ENCODE assay signal across 9 cellular contexts in genomic region chr7:78530351-78530750, GRCh38.
DNase-seq lines count a peak whose midpoint lies in the region; ATAC-seq and TF ChIP-seq lines count a peak whose summit lies in the region.
"Had no signal": no experiment of that assay in that cellular context is flagged by ENCODE, and none has a peak within 500 bp of the region (broad histone marks: within the 10 kb centered on the region; RNA-seq: fewer than 3 reads in every experiment).

No MANE protein-coding gene starts in this region.

- H3K27me3 Mint-ChIP-seq in activated CD4-positive, alpha-beta memory T cell treated with anti-CD3 and anti-CD28 coated beads, Interleukin-2, amount 10 ng/mL, durations not matched to agents 7 days and 5 days: no peaks in the 10 kb centered on the region
- H3K27me3 Mint-ChIP-seq: activated CD8-positive, alpha-beta T cell treated with anti-CD3 and anti-CD28 coated beads for 36 hours had no signal

- POLR2A ChIA-PET in activated CD4-positive, alpha-beta memory T cell treated with anti-CD3 and anti-CD28 coated beads, Interleukin-2, amount 10 ng/mL, durations not matched to agents 7 days and 5 days (lab: Charles Lee): no interaction called here

- CTCF ChIA-PET in activated CD4-positive, alpha-beta memory T cell treated with anti-CD3 and anti-CD28 coated beads, Interleukin-2, amount 10 ng/mL, durations not matched to agents 7 days and 5 days (lab: Charles Lee): no interaction called here

- DNase-seq in AG08395 (ENCODE audit: low spot score) (peak; percentile 48), HS-27A (ENCODE audit: low read depth) (peak; percentile 45), SK-MEL-5 (ENCODE audit: low read depth, low spot score) (peak; percentile 88), foreskin fibroblast (peak; percentile 32 to 64), left colon (no peak)
- no peak for DNase-seq in activated CD4-positive, alpha-beta memory T cell treated with anti-CD3 and anti-CD28 coated beads, Interleukin-2, amount 10 ng/mL, durations not matched to agents 7 days and 5 days
- DNase-seq: activated CD8-positive, alpha-beta T cell treated with anti-CD3 and anti-CD28 coated beads for 36 hours had no signal

- no peak overlapping the region for H3K27ac Mint-ChIP-seq in activated CD4-positive, alpha-beta memory T cell treated with anti-CD3 and anti-CD28 coated beads, Interleukin-2, amount 10 ng/mL, durations not matched to agents 7 days and 5 days
- H3K27ac Mint-ChIP-seq: activated CD8-positive, alpha-beta T cell treated with anti-CD3 and anti-CD28 coated beads for 36 hours had no signal

- no peak overlapping the region for H3K4me3 ChIP-seq in foreskin fibroblast (ENCODE audit: low read depth in 1 of 2, low read length in 2 of 2)

- H3K36me3 Mint-ChIP-seq in activated CD4-positive, alpha-beta memory T cell treated with anti-CD3 and anti-CD28 coated beads, Interleukin-2, amount 10 ng/mL, durations not matched to agents 7 days and 5 days (ENCODE audit: low read depth): no peaks in the 10 kb centered on the region

- no peak overlapping the region for H3K4me3 Mint-ChIP-seq in activated CD4-positive, alpha-beta memory T cell treated with anti-CD3 and anti-CD28 coated beads, Interleukin-2, amount 10 ng/mL, durations not matched to agents 7 days and 5 days
- H3K4me3 Mint-ChIP-seq: activated CD8-positive, alpha-beta T cell treated with anti-CD3 and anti-CD28 coated beads for 36 hours had no signal

- in situ Hi-C loops in SK-MEL-5 (cut with HindIII; ENCODE audit: low pct_unique_long_range_greater_than_20kb, low sequenced_read_pairs): no loop called here

- no peaks in the 10 kb centered on the region for H3K9me3 Mint-ChIP-seq in activated CD4-positive, alpha-beta memory T cell treated with anti-CD3 and anti-CD28 coated beads, Interleukin-2, amount 10 ng/mL, durations not matched to agents 7 days and 5 days
- H3K9me3 Mint-ChIP-seq: activated CD8-positive, alpha-beta T cell treated with anti-CD3 and anti-CD28 coated beads for 36 hours had no signal

- ATAC-seq in GM21528 (IDR thresholded peaks at IDR 0.05; ENCODE audit: low FRiP score, unreplicated experiment): no peak
- no peak for ATAC-seq in left colon
- ATAC-seq in GM19395 (IDR thresholded peaks at IDR 0.05; ENCODE audit: unreplicated experiment): no peak
- ATAC-seq: activated CD8-positive, alpha-beta T cell treated with anti-CD3 and anti-CD28 coated beads for 36 hours had no signal

- intact Hi-C loops in left colon (cut with DNase I, micrococcal nuclease): no loop called here

- no peak for TF ChIP-seq CTCF in foreskin fibroblast (IDR thresholded peaks at IDR 0.05; ENCODE audit: low read depth, low read length)

- no peaks in the 10 kb centered on the region for H3K4me1 Mint-ChIP-seq in activated CD4-positive, alpha-beta memory T cell treated with anti-CD3 and anti-CD28 coated beads, Interleukin-2, amount 10 ng/mL, durations not matched to agents 7 days and 5 days

Comparison
In these comparisons a context has a peak if more than half of its experiments do, and no peak if none do; other contexts are left out.
1. DNase-seq: peak in AG08395 (single experiment), HS-27A (single experiment), SK-MEL-5 (single experiment) and foreskin fibroblast (2 of 2); none in activated CD4-positive, alpha-beta memory T cell treated with anti-CD3 and anti-CD28 coated beads, Interleukin-2, amount 10 ng/mL, durations not matched to agents 7 days and 5 days (single experiment) and left colon (0 of 2).